Comparison of ENCODE assay signal across 2 cellular contexts in the genomic region with DNA sequence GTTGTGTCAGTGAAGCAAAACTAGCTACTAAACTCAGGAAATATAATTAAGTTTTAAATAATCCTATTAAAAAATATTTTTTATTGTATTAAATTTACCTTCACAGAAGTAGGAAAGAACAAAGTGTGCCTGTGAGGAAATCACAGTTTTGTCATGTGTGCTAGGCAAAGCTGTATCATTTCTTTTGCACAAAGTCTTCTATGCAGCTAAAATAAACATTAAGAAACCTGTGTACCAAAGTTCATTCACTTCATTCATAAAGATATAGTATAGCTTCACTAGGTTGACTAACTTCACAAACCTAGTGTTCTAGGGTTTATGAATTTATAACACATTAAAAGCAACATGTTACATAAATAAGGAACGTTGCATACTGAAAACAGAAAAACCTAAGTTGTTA.
A peak's percentile ranks its signal among the peaks of the same experiment; 100 is the strongest.
TF ChIP-seq lines count a peak whose summit lies in the region.

No MANE protein-coding gene starts in this region.

TF ChIP-seq in A549, 52 proteins besides CTCF, POLR2A, EP300 and RAD21 (continued from another document):
- TF ChIP-seq, protein P1, sequence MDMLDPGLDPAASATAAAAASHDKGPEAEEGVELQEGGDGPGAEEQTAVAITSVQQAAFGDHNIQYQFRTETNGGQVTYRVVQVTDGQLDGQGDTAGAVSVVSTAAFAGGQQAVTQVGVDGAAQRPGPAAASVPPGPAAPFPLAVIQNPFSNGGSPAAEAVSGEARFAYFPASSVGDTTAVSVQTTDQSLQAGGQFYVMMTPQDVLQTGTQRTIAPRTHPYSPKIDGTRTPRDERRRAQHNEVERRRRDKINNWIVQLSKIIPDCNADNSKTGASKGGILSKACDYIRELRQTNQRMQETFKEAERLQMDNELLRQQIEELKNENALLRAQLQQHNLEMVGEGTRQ (IDR thresholded peaks at IDR 0.05), result no peak
- TF ChIP-seq, protein P2, sequence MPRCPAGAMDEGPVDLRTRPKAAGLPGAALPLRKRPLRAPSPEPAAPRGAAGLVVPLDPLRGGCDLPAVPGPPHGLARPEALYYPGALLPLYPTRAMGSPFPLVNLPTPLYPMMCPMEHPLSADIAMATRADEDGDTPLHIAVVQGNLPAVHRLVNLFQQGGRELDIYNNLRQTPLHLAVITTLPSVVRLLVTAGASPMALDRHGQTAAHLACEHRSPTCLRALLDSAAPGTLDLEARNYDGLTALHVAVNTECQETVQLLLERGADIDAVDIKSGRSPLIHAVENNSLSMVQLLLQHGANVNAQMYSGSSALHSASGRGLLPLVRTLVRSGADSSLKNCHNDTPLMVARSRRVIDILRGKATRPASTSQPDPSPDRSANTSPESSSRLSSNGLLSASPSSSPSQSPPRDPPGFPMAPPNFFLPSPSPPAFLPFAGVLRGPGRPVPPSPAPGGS (IDR thresholded peaks at IDR 0.05), result no peak
- no peak for TF ChIP-seq EHMT2 (IDR thresholded peaks at IDR 0.05; ENCODE audit: low read depth)
- no peak for TF ChIP-seq NPAS2 (CRISPR knock-in tag; IDR thresholded peaks at IDR 0.05; ENCODE audit: borderline replicate concordance)
- no peak for TF ChIP-seq PBX3 (IDR thresholded peaks at IDR 0.05)
- TF ChIP-seq TP53 (CRISPR knock-in tag; IDR thresholded peaks at IDR 0.05), result no peak

TF ChIP-seq in HepG2, 621 proteins besides CTCF, POLR2A, EP300 and RAD21 (continued from another document):
- TF ChIP-seq ARID5B (CRISPR knock-in tag; IDR thresholded peaks at IDR 0.05) (peak; percentile 39; the same call in 1 of the 2 replicates), FUBP1 (CRISPR knock-in tag; IDR thresholded peaks at IDR 0.05; ENCODE audit: borderline replicate concordance) (no peak), CEBPG (CRISPR knock-in tag; IDR thresholded peaks at IDR 0.05) (peak; percentile 50; the same call in 1 of the 2 replicates), HNF4A (CRISPR knock-in tag; IDR thresholded peaks at IDR 0.05) (peak; percentile 53)
TF ChIP-seq in HepG2: peak in this region for 9.
